Comparison of ENCODE assay signal across 36 cellular contexts in the genomic region with DNA sequence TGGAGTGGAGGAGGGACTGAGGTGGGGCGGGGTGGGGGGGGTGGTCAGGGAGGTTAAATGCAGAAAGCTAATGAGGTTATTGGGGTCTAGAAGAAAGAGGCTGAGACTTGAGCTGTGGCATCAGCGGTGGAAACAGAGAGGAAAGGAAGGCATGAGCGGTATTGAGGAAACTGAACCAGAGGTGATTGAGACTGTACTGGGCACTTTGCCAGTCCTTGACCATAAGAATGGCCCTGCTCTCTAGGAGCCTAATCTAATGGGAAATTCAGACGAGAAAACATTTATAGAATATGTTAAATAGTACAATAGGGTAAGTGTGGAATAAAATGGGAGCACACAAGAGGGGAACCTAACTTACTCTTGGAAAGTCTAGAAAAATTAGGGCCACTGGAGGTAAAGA. TPM values are rescaled to one million over a fixed set of nuclear protein-coding genes. Genes with fewer than 3 reads are reported as not detected.
"Had no signal": no experiment of that assay in that cellular context is flagged by ENCODE, and none has a peak within 500 bp of the region (broad histone marks: within the 10 kb centered on the region; RNA-seq: fewer than 3 reads in every experiment).

No MANE protein-coding gene starts in this region.

- DNase-seq: activated B cell treated with CpG ODN at 0.5 μM for 24 hours; activated CD4-positive, alpha-beta memory T cell treated with anti-CD3 and anti-CD28 coated beads for 36 hours; activated CD4-positive, alpha-beta T cell treated with anti-CD3 and anti-CD28 coated beads for 4 hours; activated CD4-positive, alpha-beta T cell treated with anti-CD3 and anti-CD28 coated beads, Interleukin-2, amount 10 ng/mL, durations not matched to agents 24 days and 14 days; activated CD4-positive, alpha-beta T cell treated with anti-CD3 and anti-CD28 coated beads, Interleukin-2, amount 50 U/mL, for 1 hour; activated CD4-positive, alpha-beta T cell treated with anti-CD3 and anti-CD28 coated beads, Interleukin-2, amount 50 U/mL, for 4 hours; activated CD4-positive, CD25-positive, alpha-beta regulatory T cell treated with anti-CD3 and anti-CD28 coated beads, Interleukin-2, amount 50 U/mL, for 72 hours; activated CD8-positive, alpha-beta memory T cell treated with anti-CD3 and anti-CD28 coated beads, Interleukin-2, amount 50 U/mL, for 4 hours; activated effector memory CD4-positive, alpha-beta T cell treated with anti-CD3 and anti-CD28 coated beads, Interleukin-2, amount 50 U/mL, for 16 hours; activated gamma-delta T cell treated with Interleukin-2 at 50 U/mL for 16 hours; activated naive CD4-positive, alpha-beta T cell; activated naive CD4-positive, alpha-beta T cell treated with anti-CD3 and anti-CD28 coated beads for 36 hours; activated naive CD4-positive, alpha-beta T cell treated with anti-CD3 and anti-CD28 coated beads, Interleukin-2, amount 50 U/mL, for 16 hours; activated naive CD8-positive, alpha-beta T cell treated with anti-CD3 and anti-CD28 coated beads for 36 hours; activated T-cell treated with anti-CD3 and anti-CD28 coated beads for 4 hours; activated T-cell treated with anti-CD3 and anti-CD28 coated beads, Interleukin-2, amount 50 U/mL, for 1 hour; activated T-cell treated with anti-CD3 and anti-CD28 coated beads, Interleukin-2, amount 50 U/mL, for 4 hours; activated T-cell treated with anti-CD3 and anti-CD28 coated beads, Interleukin-2, amount 50 U/mL, for 72 hours; amniotic stem cell; aorta; brain microvascular endothelial cell; central memory CD4-positive, alpha-beta T cell; T-helper 1 cell; T-helper 2 cell; T-helper 9 cell had no signal

- H3K27ac ChIP-seq: adrenal gland, body of pancreas, brain microvascular endothelial cell, breast epithelium, VCaP had no signal

- H3K4me1 ChIP-seq: body of pancreas, breast epithelium had no signal

- H3K4me3 ChIP-seq: adrenal gland, body of pancreas, breast epithelium had no signal

- ATAC-seq: activated CD8-positive, alpha-beta T cell treated with anti-CD3 and anti-CD28 coated beads for 36 hours; activated naive CD4-positive, alpha-beta T cell treated with anti-CD3 and anti-CD28 coated beads, Interleukin-2, amount 50 U/mL, for 72 hours; activated T-cell treated with anti-CD3 and anti-CD28 coated beads, Interleukin-2, amount 50 U/mL, for 4 hours; activated T-cell treated with anti-CD3 and anti-CD28 coated beads, Interleukin-2, amount 50 U/mL, for 72 hours; activated T-helper 17 cell treated with anti-CD3 and anti-CD28 coated beads, Interleukin-2, amount 50 U/mL, for 72 hours; body of pancreas had no signal

- H3K36me3 ChIP-seq: adrenal gland, brain microvascular endothelial cell, breast epithelium had no signal

- H3K27me3 ChIP-seq: adrenal gland, body of pancreas, brain microvascular endothelial cell, breast epithelium had no signal

- H3K9me3 ChIP-seq: adrenal gland, body of pancreas, breast epithelium had no signal

- FAIRE-seq: astrocyte, TTC549 had no signal

RNA-seq across cellular contexts. Expression of a gene that starts 23.7 kb away (rescaled TPM):
- total RNA-seq: activated B cell treated with CpG ODN at 0.5 μM for 24 hours; activated CD4-positive, alpha-beta T cell treated with anti-CD3 and anti-CD28 coated beads, Interleukin-2, amount 10 ng/mL, durations not matched to agents 24 days and 14 days; activated CD8-positive, alpha-beta memory T cell treated with anti-CD3 and anti-CD28 coated beads for 36 hours; activated CD8-positive, alpha-beta T cell treated with anti-CD3 and anti-CD28 coated beads for 36 hours; activated naive CD4-positive, alpha-beta T cell treated with anti-CD3 and anti-CD28 coated beads for 36 hours; activated naive CD4-positive, alpha-beta T cell treated with anti-CD3 and anti-CD28 coated beads, Interleukin-2, amount 50 U/mL, for 72 hours; activated naive CD8-positive, alpha-beta T cell treated with anti-CD3 and anti-CD28 coated beads for 36 hours; activated T-cell treated with anti-CD3 and anti-CD28 coated beads, Interleukin-2, amount 50 U/mL, for 72 hours; activated T-helper 1 cell treated with anti-CD3 and anti-CD28 coated beads, Interleukin-12 subunit alpha, Interleukin-12 subunit beta, Interleukin-2, Interleukin-4 antibody, amounts not matched to agents 30 ng/mL and 10 ng/mL and 1 ng/mL, durations not matched to agents 14 hours and 24 hours and 36 hours had no signal
